Comparison of ENCODE assay signal across 21 cellular contexts in the genomic region with DNA sequence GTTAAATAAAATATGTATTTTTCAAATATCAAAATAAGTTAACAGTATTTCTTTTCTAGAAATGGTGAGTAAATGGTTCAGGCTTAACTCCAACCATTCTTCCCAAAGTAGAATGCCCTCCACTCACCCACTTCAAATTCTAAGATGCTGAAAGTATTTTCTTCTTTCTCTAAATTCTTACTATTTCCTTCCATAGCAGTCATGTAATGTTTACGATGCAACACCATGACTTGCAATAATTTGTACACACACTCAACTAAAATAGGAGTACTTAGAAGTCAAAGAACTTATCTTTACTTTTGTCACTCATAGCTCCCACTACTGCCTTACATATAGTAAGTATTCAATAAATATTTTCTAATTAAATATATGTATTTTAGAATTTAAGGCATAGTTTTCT.
DNase-seq lines count a peak whose midpoint lies in the region; ATAC-seq, FAIRE-seq and TF ChIP-seq lines count a peak whose summit lies in the region.
"Had no signal": no experiment of that assay in that cellular context is flagged by ENCODE, and none has a peak within 500 bp of the region (broad histone marks: within the 10 kb centered on the region; RNA-seq: fewer than 3 reads in every experiment).

No MANE protein-coding gene starts in this region.

- no peaks in the 10 kb centered on the region for H3K4me1 Mint-ChIP-seq in activated naive CD4-positive, alpha-beta T cell treated with anti-CD3 and anti-CD28 coated beads, Interleukin-2, amount 50 U/mL, for 24 hours
- H3K4me1 Mint-ChIP-seq in T-helper 17 cell: peaks cover 7% of the 10 kb centered on the region
- H3K4me1 Mint-ChIP-seq: GM23338 had no signal

- no TSS peak for BruUV-seq in IMR-90 (replicated peaks; lab: Mats Ljungman, UMichigan)

- no peak overlapping the region for H2AK5ac ChIP-seq in IMR-90 (ENCODE audit: low read depth, low read length)

- H4K5ac ChIP-seq in IMR-90 (ENCODE audit: low read depth, low read length): no peak overlapping the region

- TF ChIP-seq RAD21 in A549 (conservative IDR thresholded peaks at IDR 0.05 in 1 of 2, IDR thresholded peaks at IDR 0.05 in 1 of 2): no peak
- no peak for TF ChIP-seq RAD21 in IMR-90 (IDR thresholded peaks at IDR 0.05; ENCODE audit: low read length)

- H3K4me1 ChIP-seq in A549: peaks cover 6% of the 10 kb centered on the region; the same call in 1 of the 3 replicates
- 0 out of 2 replicates have a peak, but pooled peaks cover 2% of the 10 kb centered on the region for H3K4me1 ChIP-seq in IMR-90 (ENCODE audit: control insufficient read depth, insufficient read depth, low read length)
- H3K4me1 ChIP-seq: Caco-2 had no signal

- in situ Hi-C loops in IMR-90 (cut with MboI; ENCODE audit: low sequenced_read_pairs): no loop called here

- peak overlapping the region; percentile 49 for H3K27ac Mint-ChIP-seq in activated naive CD4-positive, alpha-beta T cell treated with anti-CD3 and anti-CD28 coated beads, Interleukin-2, amount 50 U/mL, for 24 hours
- H3K27ac Mint-ChIP-seq in activated naive CD4-positive, alpha-beta T cell treated with anti-CD3 and anti-CD28 coated beads, Interleukin-2, amount 50 U/mL, for 72 hours: no peak overlapping the region
- H3K27ac Mint-ChIP-seq in T-helper 17 cell: no peak overlapping the region
- H3K27ac Mint-ChIP-seq: CD4-positive, alpha-beta T cell; GM23338 had no signal

- H3K4me3 Mint-ChIP-seq in activated naive CD4-positive, alpha-beta T cell treated with anti-CD3 and anti-CD28 coated beads, Interleukin-2, amount 50 U/mL, for 24 hours: no peak overlapping the region
- H3K4me3 Mint-ChIP-seq in T-helper 17 cell: no peak overlapping the region
- H3K4me3 Mint-ChIP-seq: CD4-positive, alpha-beta T cell; GM23338 had no signal

- CTCF ChIA-PET in A549 (lab: Yijun Ruan, JAX) (interaction anchor here (1.7 kb wide), 1 partner anchor 196 kb away, joined by 5 read pairs; no protein-coding TSS in a partner anchor), IMR-90 (lab: Yijun Ruan, JAX) (no interaction called here)

- H3K79me1 ChIP-seq in IMR-90 (ENCODE audit: low read depth in 1 of 2, low read length in 2 of 2): no peaks in the 10 kb centered on the region; a peak in 1 of 4 replicates

- intact Hi-C loops in IMR-90 (cut with micrococcal nuclease): no loop called here

- TF ChIP-seq CTCF in A549 (IDR thresholded peaks at IDR 0.05) (no peak), IMR-90 (conservative IDR thresholded peaks at IDR 0.05; ENCODE audit: low read depth, low read length) (no peak), choroid plexus epithelial cell (conservative IDR thresholded peaks at IDR 0.05; ENCODE audit: low read depth, low read length) (no peak)

- dilution Hi-C loops in IMR-90 (cut with HindIII; ENCODE audit: low sequenced_read_pairs, unreplicated experiment): no loop called here

- H3K9me3 ChIP-seq in A549 (no peaks in the 10 kb centered on the region), IMR-90 (ENCODE audit: control insufficient read depth, insufficient read depth, low read length) (no peaks in the 10 kb centered on the region), T-helper 17 cell (ENCODE audit: control insufficient read depth, low read length, poor library complexity, severe bottlenecking) (no peaks in the 10 kb centered on the region)
- H3K9me3 ChIP-seq: Caco-2 had no signal

- no peaks in the 10 kb centered on the region for H3K9me3 Mint-ChIP-seq in activated naive CD4-positive, alpha-beta T cell treated with anti-CD3 and anti-CD28 coated beads, Interleukin-2, amount 50 U/mL, for 24 hours
- H3K9me3 Mint-ChIP-seq in activated naive CD4-positive, alpha-beta T cell treated with anti-CD3 and anti-CD28 coated beads, Interleukin-2, amount 50 U/mL, for 72 hours: no peaks in the 10 kb centered on the region
- H3K9me3 Mint-ChIP-seq: CD4-positive, alpha-beta T cell; GM23338 had no signal

- DNase-seq in activated naive CD4-positive, alpha-beta T cell treated with anti-CD3 and anti-CD28 coated beads, Interleukin-2, amount 50 U/mL, for 72 hours (ENCODE audit: low spot score in 2 of 2): no peak
- DNase-seq in A549 (ENCODE audit: low read depth in 1 of 2, low spot score in 1 of 2) (no peak), IMR-90 (no peak), choroid plexus epithelial cell (ENCODE audit: low read depth) (peak; percentile 6), T-helper 17 cell (no peak)
- DNase-seq: ACHN; Caco-2; CD4-positive, alpha-beta T cell; DMS153; DMS79 treated with DMSO at 0.1 percent for 48 hours; HCEC 1CT; KBM-7 had no signal

- H3K56ac ChIP-seq in IMR-90 (ENCODE audit: extremely low read depth, insufficient read depth, low read length): no peak overlapping the region

- H3K9me1 ChIP-seq in IMR-90 (ENCODE audit: insufficient read depth, low read length): no peaks in the 10 kb centered on the region

- H2AFZ ChIP-seq in IMR-90 (replicated peaks; ENCODE audit: low read length, poor library complexity): no peak overlapping the region
- H2AFZ ChIP-seq: GM23338 had no signal

- no peak overlapping the region for H2BK5ac ChIP-seq in IMR-90 (ENCODE audit: low read depth, low read length, poor library complexity, severe bottlenecking)

- H2AK9ac ChIP-seq in IMR-90 (replicated peaks; ENCODE audit: low read depth, low read length, poor library complexity): no peak overlapping the region

- no peak overlapping the region for H4K91ac ChIP-seq in IMR-90 (ENCODE audit: insufficient read depth, low read depth, low read length)

- H3K18ac ChIP-seq in IMR-90 (ENCODE audit: low read depth, low read length): no peak overlapping the region

- peaks cover 17% of the 10 kb centered on the region for H3K36me3 ChIP-seq in IMR-90 (ENCODE audit: control insufficient read depth, insufficient read depth, low read length)

- H3K4ac ChIP-seq in IMR-90 (ENCODE audit: low read depth, low read length): no peak overlapping the region

- FAIRE-seq in A549 (lab: Jason Lieb, UNC): no peak
- FAIRE-seq: D721Med, GM12878, GM19239, H54 had no signal

- no peaks in the 10 kb centered on the region for H3K27me3 ChIP-seq in IMR-90 (ENCODE audit: control insufficient read depth, insufficient read depth, low read length)

- no peak for ATAC-seq in activated naive CD4-positive, alpha-beta T cell treated with anti-CD3 and anti-CD28 coated beads, Interleukin-2, amount 50 U/mL, for 72 hours
- ATAC-seq in A549 (no peak), IMR-90 (ENCODE audit: low read depth) (no peak), T-helper 17 cell (no peak), GM21423 (IDR thresholded peaks at IDR 0.05; ENCODE audit: unreplicated experiment) (no peak), GM18517 (IDR thresholded peaks at IDR 0.05; ENCODE audit: unreplicated experiment) (no peak)
- ATAC-seq: GM12878, GM23338 had no signal

- no peak for TF ChIP-seq EP300 in A549 (IDR thresholded peaks at IDR 0.05)

- peaks cover 10% of the 10 kb centered on the region for H3K36me3 Mint-ChIP-seq in activated naive CD4-positive, alpha-beta T cell treated with anti-CD3 and anti-CD28 coated beads, Interleukin-2, amount 50 U/mL, for 24 hours
- H3K36me3 Mint-ChIP-seq in activated naive CD4-positive, alpha-beta T cell treated with anti-CD3 and anti-CD28 coated beads, Interleukin-2, amount 50 U/mL, for 72 hours: peaks cover 6 to 11% of the 10 kb centered on the region in 2 donors
- peaks cover 20% of the 10 kb centered on the region for H3K36me3 Mint-ChIP-seq in T-helper 17 cell (ENCODE audit: low read depth)

- H3K4me3 ChIP-seq in A549 (no peak overlapping the region), IMR-90 (ENCODE audit: insufficient read depth, low read depth, low read length) (no peak overlapping the region), choroid plexus epithelial cell (ENCODE audit: low read depth, low read length) (no peak overlapping the region)
- H3K4me3 ChIP-seq: GM12878, GM23338 had no signal

- no peak overlapping the region for H3K4me2 ChIP-seq in A549
- H3K4me2 ChIP-seq in IMR-90 (ENCODE audit: low read depth, low read length): no peak overlapping the region
- H3K4me2 ChIP-seq: GM23338 had no signal

- no peak overlapping the region for H2BK120ac ChIP-seq in IMR-90 (ENCODE audit: low read depth, low read length)

- H3K27me3 Mint-ChIP-seq in activated naive CD4-positive, alpha-beta T cell treated with anti-CD3 and anti-CD28 coated beads, Interleukin-2, amount 50 U/mL, for 24 hours: no peaks in the 10 kb centered on the region
- H3K27me3 Mint-ChIP-seq in T-helper 17 cell: no peaks in the 10 kb centered on the region
- H3K27me3 Mint-ChIP-seq: CD4-positive, alpha-beta T cell had no signal

- WGBS in A549 (ENCODE audit: missing lambda C conversion rate): 83% methylated on average over 1 of the region's 1 CpG
- no CpG with 5 or more reads among the region's 1 CpG for WGBS in IMR-90 (ENCODE audit: extremely low coverage in 2 of 2, insufficient read length in 1 of 2), 2 experiments

- POLR2A ChIA-PET in A549 (lab: Yijun Ruan, JAX): no interaction called here
- POLR2A ChIA-PET in IMR-90 (lab: Charles Lee; ENCODE audit: unreplicated experiment): no interaction called here

- no peak overlapping the region for H3K14ac ChIP-seq in IMR-90 (replicated peaks; ENCODE audit: low read depth, low read length)

- H4K8ac ChIP-seq in IMR-90 (ENCODE audit: low read depth in 2 of 2, low read length in 2 of 2): no peak overlapping the region

- H3K23ac ChIP-seq in IMR-90 (ENCODE audit: low read depth, low read length): no peak overlapping the region

- H4K20me1 ChIP-seq in IMR-90 (ENCODE audit: insufficient read depth, low read length): no peaks in the 10 kb centered on the region

- H2BK20ac ChIP-seq in IMR-90 (ENCODE audit: low read depth, low read length): no peak overlapping the region

- H3K27ac ChIP-seq in A549 (no peak overlapping the region), IMR-90 (ENCODE audit: insufficient read depth, low read length) (no peak overlapping the region)
- H3K27ac ChIP-seq: C4-2B had no signal

- H3K9ac ChIP-seq in IMR-90 (ENCODE audit: low read depth, low read length): no peak overlapping the region

- no peak overlapping the region for H2BK15ac ChIP-seq in IMR-90 (ENCODE audit: low read depth, low read length)

- TF ChIP-seq POLR2A in A549 (IDR thresholded peaks at IDR 0.05; ENCODE audit: low read length) (no peak), IMR-90 (IDR thresholded peaks at IDR 0.05; ENCODE audit: low read depth, low read length) (no peak)

TF ChIP-seq in A549, 52 proteins besides CTCF, POLR2A, EP300 and RAD21 (continues in another document):
- TF ChIP-seq MAFK (IDR thresholded peaks at IDR 0.05; ENCODE audit: partially characterized antibody) (peak; percentile 52), RCOR1 (IDR thresholded peaks at IDR 0.05; ENCODE audit: low read depth, low read length) (no peak)

TF ChIP-seq in IMR-90, 13 proteins besides CTCF, POLR2A, EP300 and RAD21:
- TF ChIP-seq CHD1 (IDR thresholded peaks at IDR 0.05; ENCODE audit: low read depth, low read length) (no peak), RCOR1 (IDR thresholded peaks at IDR 0.05; ENCODE audit: insufficient replicate concordance, low read length) (no peak), NFE2L2 (IDR thresholded peaks at IDR 0.05; ENCODE audit: low read depth, low read length) (peak; percentile 83)
